Comparison of ENCODE assay signal across 8 cellular contexts in the genomic region with DNA sequence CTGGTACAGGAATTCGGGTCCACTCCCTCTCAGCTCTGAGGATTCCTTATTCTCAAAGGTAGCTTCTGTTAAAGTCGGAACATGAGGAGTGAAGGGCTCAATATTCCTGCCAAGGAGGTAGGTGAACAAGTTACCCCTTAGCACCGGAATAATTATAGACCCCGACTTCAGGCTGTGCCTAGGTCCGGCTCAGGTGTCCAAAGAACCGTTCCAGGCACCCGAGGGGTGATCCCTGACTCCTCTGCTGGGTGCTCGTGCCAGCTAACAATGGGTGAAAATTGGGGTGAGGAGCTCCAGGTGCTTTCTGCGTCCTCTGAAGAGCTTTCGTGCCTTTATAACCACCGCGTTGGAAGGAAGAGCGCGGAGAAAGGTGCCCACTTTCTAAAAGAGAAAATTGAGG. TPM values are rescaled to one million over a fixed set of nuclear protein-coding genes. Genes with fewer than 3 reads are reported as not detected.
DNase-seq lines count a peak whose midpoint lies in the region; ATAC-seq, FAIRE-seq and TF ChIP-seq lines count a peak whose summit lies in the region.

No MANE protein-coding gene starts in this region.

- peaks cover 10% of the 10 kb centered on the region for H3K36me3 Mint-ChIP-seq in activated T-cell treated with anti-CD3 and anti-CD28 coated beads, Interleukin-2, amount 50 U/mL, for 4 hours (ENCODE audit: insufficient read depth)

- H3K4me3 ChIP-seq in ascending aorta = peak overlapping the region; percentile 77 to 78
- H3K4me3 ChIP-seq in right lobe of liver = peak overlapping the region; percentile 61 to 82 (median 81)
- H3K4me3 ChIP-seq in transverse colon = peak overlapping the region; percentile 63 to 90 (median 69)

- no peaks in the 10 kb centered on the region for H3K27me3 Mint-ChIP-seq in activated T-cell treated with anti-CD3 and anti-CD28 coated beads, Interleukin-2, amount 50 U/mL, for 4 hours (ENCODE audit: low read depth)

- no peak for TF ChIP-seq EP300 in transverse colon (IDR thresholded peaks at IDR 0.05; ENCODE audit: low read depth)

- no peak for DNase-seq in activated T-cell treated with anti-CD3 and anti-CD28 coated beads, Interleukin-2, amount 50 U/mL, for 4 hours
- DNase-seq in activated T-cell treated with anti-CD3 and anti-CD28 coated beads, Interleukin-2, amount 50 U/mL, for 1 hour = no peak
- no peak for DNase-seq in ascending aorta (ENCODE audit: low spot score in 2 of 2)
- no peak for DNase-seq in right lobe of liver
- DNase-seq in transverse colon = no peak
- DNase-seq in GM19239 (ENCODE audit: insufficient read length, low spot score) = no peak
- DNase-seq in Kasumi-1 (lab: John Stamatoyannopoulos, UW) = no peak

- TF ChIP-seq POLR2A in right lobe of liver (IDR thresholded peaks at IDR 0.05) = no peak
- no peak for TF ChIP-seq POLR2A in transverse colon (IDR thresholded peaks at IDR 0.05)

- peak overlapping the region; percentile 100 for H3K4me3 Mint-ChIP-seq in activated T-cell treated with anti-CD3 and anti-CD28 coated beads, Interleukin-2, amount 50 U/mL, for 4 hours

- H3K9me3 Mint-ChIP-seq in activated T-cell treated with anti-CD3 and anti-CD28 coated beads, Interleukin-2, amount 50 U/mL, for 4 hours = no peaks in the 10 kb centered on the region

- in situ Hi-C loops in transverse colon (cut with MboI; ENCODE audit: low pct_ligation_motif_present in 1 of 4, low pct_unique_long_range_greater_than_20kb in 1 of 4, low sequenced_read_pairs in 3 of 4) = no loop called here

- no peak for FAIRE-seq in GM19239 (lab: Jason Lieb, UNC)

- H3K9me3 ChIP-seq in ascending aorta (no peaks in the 10 kb centered on the region), right lobe of liver (no peaks in the 10 kb centered on the region), transverse colon (no peaks in the 10 kb centered on the region)

- ATAC-seq in activated T-cell treated with anti-CD3 and anti-CD28 coated beads, Interleukin-2, amount 50 U/mL, for 4 hours = peak in 1 of 2 donors; percentile 0
- ATAC-seq in right lobe of liver (no peak), HG02798 (IDR thresholded peaks at IDR 0.05; ENCODE audit: poor library complexity, unreplicated experiment) (no peak)

- H3K27ac ChIP-seq in ascending aorta (peak overlapping the region; percentile 96 to 98), right lobe of liver (peak overlapping the region; percentile 93 to 98 (median 95)), transverse colon (peak overlapping the region; percentile 95 to 98 (median 97))

- intact Hi-C loops in ascending aorta (cut with DNase I) (loop anchor here (2.0 kb wide), 1 partner anchor 24 kb away; no protein-coding TSS in a partner anchor), right lobe of liver (cut with DNase I) (no loop called here), transverse colon (cut with DNase I; ENCODE audit: low total_unique reads) (no loop called here)

- H3K36me3 ChIP-seq in ascending aorta (peaks cover 21 to 32% of the 10 kb centered on the region in 2 donors), right lobe of liver (peaks cover 0 to 22% (median 5%) of the 10 kb centered on the region in 4 donors), transverse colon (peaks cover 0 to 20% (median 7%) of the 10 kb centered on the region in 4 donors)

- H3K27me3 ChIP-seq in ascending aorta (no peaks in the 10 kb centered on the region), right lobe of liver (no peaks in the 10 kb centered on the region), transverse colon (no peaks in the 10 kb centered on the region)

- TF ChIP-seq CTCF in ascending aorta (IDR thresholded peaks at IDR 0.05) (no peak), right lobe of liver (IDR thresholded peaks at IDR 0.05) (no peak), transverse colon (IDR thresholded peaks at IDR 0.05) (no peak)

- WGBS in right lobe of liver (ENCODE audit: insufficient coverage, low coverage, low lambda C conversion rate, missing lambda C conversion rate) = 7% methylated on average over 4 of the region's 14 CpGs
- WGBS in transverse colon (ENCODE audit: low coverage in 1 of 2), 2 donors = 1 to 4% methylated on average over 5 to 14 of the region's 14 CpGs

- H3K4me1 Mint-ChIP-seq in activated T-cell treated with anti-CD3 and anti-CD28 coated beads, Interleukin-2, amount 50 U/mL, for 4 hours (ENCODE audit: low read depth) = peaks cover 42% of the 10 kb centered on the region

- H3K4me1 ChIP-seq in ascending aorta (peaks cover 0 to 9% of the 10 kb centered on the region in 2 donors), right lobe of liver (peaks cover 0 to 26% (median 6%) of the 10 kb centered on the region in 4 donors), transverse colon (peaks cover 8 to 59% (median 40%) of the 10 kb centered on the region in 4 donors)

RNA-seq across cellular contexts. Expression of gene CYB561A3, which starts 0.4 kb away (rescaled TPM):
- total RNA-seq in activated T-cell treated with anti-CD3 and anti-CD28 coated beads, Interleukin-2, amount 50 U/mL, for 4 hours = 10 to 100 TPM; 28.8 to 35.2 (median 33.3) TPM
- total RNA-seq in ascending aorta = 215 TPM
- 10 to 100 TPM; 25.6 to 41.8 (median 35.2) TPM for total RNA-seq in right lobe of liver
- 100 to 1,000 TPM in 2 of 4 donors, 10 to 100 TPM in 2; 68.1 to 157 (median 93.6) TPM for total RNA-seq in transverse colon

RNA-seq across cellular contexts. Expression of gene TMEM138, which starts 0.9 kb away (rescaled TPM):
- 10 to 100 TPM; 74.2 to 91.5 (median 81.2) TPM for total RNA-seq in activated T-cell treated with anti-CD3 and anti-CD28 coated beads, Interleukin-2, amount 50 U/mL, for 4 hours
- total RNA-seq in ascending aorta = 44.9 TPM
- 10 to 100 TPM; 18.2 to 41.0 (median 26.4) TPM for total RNA-seq in right lobe of liver
- total RNA-seq in transverse colon = 10 to 100 TPM; 27.9 to 51.6 (median 35.6) TPM

RNA-seq across cellular contexts. Expression of gene TKFC, which starts 28.2 kb away (rescaled TPM):
- 10 to 100 TPM; 50.8 to 51.4 (median 51.1) TPM for total RNA-seq in activated T-cell treated with anti-CD3 and anti-CD28 coated beads, Interleukin-2, amount 50 U/mL, for 4 hours
- total RNA-seq in ascending aorta (7.3 TPM), right lobe of liver (100 to 1,000 TPM in 4 of 6 experiments, 10 to 100 TPM in 2; 36.6 to 216 (median 124) TPM), transverse colon (100 to 1,000 TPM in 1 of 4 donors, 10 to 100 TPM in 3; 32.9 to 103 (median 40.4) TPM)

RNA-seq across cellular contexts. Expression of gene DDB1, which starts 28.3 kb away (rescaled TPM):
- 100 to 1,000 TPM; 313 to 358 (median 327) TPM for total RNA-seq in activated T-cell treated with anti-CD3 and anti-CD28 coated beads, Interleukin-2, amount 50 U/mL, for 4 hours
- total RNA-seq in ascending aorta = 130 TPM
- 10 to 100 TPM; 70.9 to 94.5 (median 83.9) TPM for total RNA-seq in right lobe of liver
- 100 to 1,000 TPM; 105 to 127 (median 123) TPM for total RNA-seq in transverse colon

RNA-seq across cellular contexts. Expression of gene TMEM216, which starts 31.1 kb away (rescaled TPM):
- 10 to 100 TPM; 12.0 to 15.3 (median 14.0) TPM for total RNA-seq in activated T-cell treated with anti-CD3 and anti-CD28 coated beads, Interleukin-2, amount 50 U/mL, for 4 hours
- total RNA-seq in ascending aorta (64.9 TPM), right lobe of liver (1 to 10 TPM; 1.7 to 3.9 (median 2.0) TPM), transverse colon (10 to 100 TPM in 3 of 4 donors, 1 to 10 TPM in 1; 1.9 to 32.8 (median 14.6) TPM)
